6 cellular contexts compared by ENCODE assay signal in the genomic region with DNA sequence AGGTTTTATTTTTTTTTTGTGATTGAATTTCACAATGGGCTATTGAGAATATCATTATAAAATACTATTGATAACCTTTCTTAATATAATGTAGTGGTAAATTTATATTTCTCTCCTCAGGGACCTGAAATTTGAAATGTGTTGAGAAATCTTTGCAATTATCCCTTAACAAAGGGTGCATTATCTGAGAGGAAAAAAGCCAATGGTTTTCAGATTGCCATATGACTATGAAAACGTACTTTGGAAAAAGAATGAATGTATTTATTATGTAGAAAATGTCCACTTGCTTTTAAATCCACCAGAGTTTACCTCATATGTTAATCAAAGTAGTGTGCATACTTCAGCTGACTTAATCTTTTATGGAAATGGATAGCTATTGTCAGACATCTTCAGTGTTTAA.
"Had no signal": no experiment of that assay in that cellular context is flagged by ENCODE, and none has a peak within 500 bp of the region (broad histone marks: within the 10 kb centered on the region; RNA-seq: fewer than 3 reads in every experiment).

No MANE protein-coding gene starts in this region.

- DNase-seq: IMR-90, KBM-7, KG1 had no signal

- H3K27ac ChIP-seq: HL-60 had no signal

- H3K4me3 ChIP-seq: K562 had no signal

- ATAC-seq: HepG2, K562 had no signal
